Comparison of ENCODE assay signal across 15 cellular contexts in the genomic region with DNA sequence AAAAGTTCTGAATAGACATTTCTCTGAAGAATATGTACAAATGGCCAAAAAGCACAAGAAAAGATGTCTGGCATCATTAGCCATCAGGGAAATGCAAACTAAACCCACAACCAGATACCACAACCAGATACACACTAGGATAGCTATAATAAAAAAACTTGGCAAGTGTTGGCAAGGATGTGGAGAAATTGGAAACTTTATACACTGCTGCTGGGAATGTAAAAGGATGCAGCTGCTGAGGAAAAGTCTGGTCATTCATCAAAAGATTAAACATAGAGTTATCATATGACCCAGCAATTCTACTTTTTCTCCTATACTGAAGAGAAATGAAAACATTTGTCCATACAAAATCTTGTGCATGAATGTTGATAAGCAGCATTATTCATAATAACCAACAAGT.
DNase-seq lines count a peak whose midpoint lies in the region; ATAC-seq lines count a peak whose summit lies in the region.
"Had no signal": no experiment of that assay in that cellular context is flagged by ENCODE, and none has a peak within 500 bp of the region (broad histone marks: within the 10 kb centered on the region; RNA-seq: fewer than 3 reads in every experiment).

No MANE protein-coding gene starts in this region.

- no peaks in the 10 kb centered on the region for H3K36me3 Mint-ChIP-seq in T-helper 17 cell (ENCODE audit: low read depth)
- no peaks in the 10 kb centered on the region for H3K36me3 Mint-ChIP-seq in activated T-helper 17 cell treated with anti-CD3 and anti-CD28 coated beads, Interleukin-2, amount 50 U/mL, for 72 hours (ENCODE audit: low read depth)
- H3K36me3 Mint-ChIP-seq: CD4-positive, CD25-positive, alpha-beta regulatory T cell had no signal

- ATAC-seq in T-helper 17 cell (no peak), GM21529 (IDR thresholded peaks at IDR 0.05; ENCODE audit: unreplicated experiment) (no peak)
- ATAC-seq in activated T-helper 17 cell treated with anti-CD3 and anti-CD28 coated beads, Interleukin-2, amount 50 U/mL, for 72 hours (replicated peaks) = no peak
- ATAC-seq in stimulated activated naive CD8-positive, alpha-beta T cell treated with anti-CD3 and anti-CD28 coated beads, Interleukin-15, Interleukin-2, amounts not matched to agents 100 U/mL and 50 U/mL, for 24 hours = no peak
- ATAC-seq: GM12878 had no signal

- H3K27me3 Mint-ChIP-seq in T-helper 17 cell = no peaks in the 10 kb centered on the region
- peaks cover 3% of the 10 kb centered on the region for H3K27me3 Mint-ChIP-seq in activated T-helper 17 cell treated with anti-CD3 and anti-CD28 coated beads, Interleukin-2, amount 50 U/mL, for 72 hours
- H3K27me3 Mint-ChIP-seq: CD4-positive, CD25-positive, alpha-beta regulatory T cell had no signal

- no peaks in the 10 kb centered on the region for H3K9me3 ChIP-seq in T-helper 17 cell (ENCODE audit: control insufficient read depth, low read length, poor library complexity, severe bottlenecking)

- DNase-seq in EH (ENCODE audit: low read depth) (peak; percentile 76), LHCN-M2 (ENCODE audit: low read depth) (peak; percentile 42), dermis microvascular lymphatic vessel endothelial cell (ENCODE audit: low read depth in 2 of 2) (peak; percentile 81 to 87), lung microvascular endothelial cell (ENCODE audit: low read depth in 2 of 2) (peak; percentile 43 to 84), T-helper 17 cell (no peak)
- no peak for DNase-seq in stimulated activated naive CD8-positive, alpha-beta T cell treated with anti-CD3 and anti-CD28 coated beads, Interleukin-15, Interleukin-2, amounts not matched to agents 100 U/mL and 50 U/mL, for 24 hours
- DNase-seq: 8988T; CD4-positive, CD25-positive, alpha-beta regulatory T cell; DMS53; GM23248; H7; IMR-90 had no signal

- no peak overlapping the region for H3K4me3 Mint-ChIP-seq in T-helper 17 cell
- H3K4me3 Mint-ChIP-seq in activated T-helper 17 cell treated with anti-CD3 and anti-CD28 coated beads, Interleukin-2, amount 50 U/mL, for 72 hours = no peak overlapping the region

- no peaks in the 10 kb centered on the region for H3K4me1 Mint-ChIP-seq in T-helper 17 cell
- H3K4me1 Mint-ChIP-seq in activated T-helper 17 cell treated with anti-CD3 and anti-CD28 coated beads, Interleukin-2, amount 50 U/mL, for 72 hours = no peaks in the 10 kb centered on the region

- no peak overlapping the region for H3K27ac Mint-ChIP-seq in T-helper 17 cell
- no peak overlapping the region for H3K27ac Mint-ChIP-seq in activated T-helper 17 cell treated with anti-CD3 and anti-CD28 coated beads, Interleukin-2, amount 50 U/mL, for 72 hours

- H3K9me3 Mint-ChIP-seq in activated T-helper 17 cell treated with anti-CD3 and anti-CD28 coated beads, Interleukin-2, amount 50 U/mL, for 72 hours = peaks cover 9% of the 10 kb centered on the region

Comparison
In these comparisons a context has a peak if more than half of its experiments do, and no peak if none do; other contexts are left out.
1. DNase-seq: peak in EH (single experiment), LHCN-M2 (single experiment), dermis microvascular lymphatic vessel endothelial cell (2 of 2) and lung microvascular endothelial cell (2 of 2); none in T-helper 17 cell (0 of 3) and stimulated activated naive CD8-positive, alpha-beta T cell treated with anti-CD3 and anti-CD28 coated beads, Interleukin-15, Interleukin-2, amounts not matched to agents 100 U/mL and 50 U/mL, for 24 hours (single experiment).